ENCODE assay signal across 8 cellular contexts in the genomic region with DNA sequence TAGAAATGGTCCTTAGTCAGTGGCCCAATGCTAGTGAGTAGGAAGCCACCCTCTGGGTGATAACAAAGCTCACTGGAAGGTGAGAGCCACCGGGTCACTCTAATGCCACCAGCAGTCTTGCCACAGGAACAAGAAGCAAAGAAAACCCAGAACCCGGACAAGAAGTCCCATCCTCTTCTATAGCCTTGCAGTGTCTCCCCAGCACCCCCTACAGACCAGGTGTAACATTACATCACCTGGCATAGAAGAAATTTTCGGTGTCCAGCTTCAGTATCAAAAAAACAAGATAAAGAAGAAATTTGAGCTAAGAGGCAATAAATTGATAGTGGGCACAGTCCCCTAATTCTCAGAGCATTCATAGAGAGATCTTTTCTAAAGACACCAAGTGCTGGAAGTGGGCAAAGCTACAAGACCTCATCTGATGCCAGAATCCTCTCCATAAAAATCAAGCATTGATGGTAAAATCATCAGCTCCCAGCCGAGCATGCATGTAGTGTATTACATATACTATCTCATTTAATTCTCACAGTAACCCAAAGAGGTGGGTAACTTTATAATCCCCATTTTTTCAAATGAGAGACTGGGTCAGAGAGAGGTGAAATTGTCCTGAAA.
DNase-seq lines count a peak whose midpoint lies in the region; ATAC-seq and TF ChIP-seq lines count a peak whose summit lies in the region.

No MANE protein-coding gene starts in this region.

- POLR2A ChIA-PET in RWPE1 (lab: Yijun Ruan, JAX; ENCODE audit: low non-redundant PET), result no interaction called here

- DNase-seq in AG10803 (ENCODE audit: low read depth) (no peak), GM12864 (ENCODE audit: low read depth) (no peak), RWPE1 (ENCODE audit: low spot score) (peak; percentile 28), germinal center (ENCODE audit: low spot score) (peak; percentile 28), superior temporal gyrus (ENCODE audit: extremely low spot score) (no peak), NCI-H1694 (lab: John Stamatoyannopoulos, UW) (no peak)

- no peak overlapping the region for H3K4me3 ChIP-seq in AG10803 (ENCODE audit: low read length)
- H3K4me3 ChIP-seq in GM12864 (ENCODE audit: low read depth, low read length), result no peak overlapping the region

- H3K27ac ChIP-seq in RWPE1, result no peak overlapping the region

- TF ChIP-seq CTCF in AG10803 (conservative IDR thresholded peaks at IDR 0.05; ENCODE audit: low read length) (peak; percentile 40), GM12864 (IDR thresholded peaks at IDR 0.05; ENCODE audit: low read depth, low read length, missing control alignments) (peak; percentile 87), RWPE1 (conservative IDR thresholded peaks at IDR 0.05; ENCODE audit: low read depth) (peak; percentile 48)

- ATAC-seq in HG03439 (IDR thresholded peaks at IDR 0.05; ENCODE audit: unreplicated experiment), result no peak
- ATAC-seq in GM21526 (IDR thresholded peaks at IDR 0.05; ENCODE audit: low FRiP score, unreplicated experiment), result no peak

- CTCF ChIA-PET in RWPE1 (lab: Yijun Ruan, JAX), result interaction anchor here (0.6 to 1.2 kb wide), 4 partner anchors 8 to 288 kb away, joined by 3 to 5 read pairs (median 3); no protein-coding TSS in a partner anchor

Comparison
In these comparisons a context has a peak if more than half of its experiments do, and no peak if none do; other contexts are left out.
1. DNase-seq: peak in RWPE1 (single experiment) and germinal center (single experiment); none in AG10803 (single experiment), GM12864 (single experiment), superior temporal gyrus (single experiment) and NCI-H1694 (single experiment).
2. Peak in every context shown above with its lines, with median percentiles within 50 percentile points of each other: CTCF ChIP-seq.